Comparison of ENCODE assay signal across 8 cellular contexts in the genomic region with DNA sequence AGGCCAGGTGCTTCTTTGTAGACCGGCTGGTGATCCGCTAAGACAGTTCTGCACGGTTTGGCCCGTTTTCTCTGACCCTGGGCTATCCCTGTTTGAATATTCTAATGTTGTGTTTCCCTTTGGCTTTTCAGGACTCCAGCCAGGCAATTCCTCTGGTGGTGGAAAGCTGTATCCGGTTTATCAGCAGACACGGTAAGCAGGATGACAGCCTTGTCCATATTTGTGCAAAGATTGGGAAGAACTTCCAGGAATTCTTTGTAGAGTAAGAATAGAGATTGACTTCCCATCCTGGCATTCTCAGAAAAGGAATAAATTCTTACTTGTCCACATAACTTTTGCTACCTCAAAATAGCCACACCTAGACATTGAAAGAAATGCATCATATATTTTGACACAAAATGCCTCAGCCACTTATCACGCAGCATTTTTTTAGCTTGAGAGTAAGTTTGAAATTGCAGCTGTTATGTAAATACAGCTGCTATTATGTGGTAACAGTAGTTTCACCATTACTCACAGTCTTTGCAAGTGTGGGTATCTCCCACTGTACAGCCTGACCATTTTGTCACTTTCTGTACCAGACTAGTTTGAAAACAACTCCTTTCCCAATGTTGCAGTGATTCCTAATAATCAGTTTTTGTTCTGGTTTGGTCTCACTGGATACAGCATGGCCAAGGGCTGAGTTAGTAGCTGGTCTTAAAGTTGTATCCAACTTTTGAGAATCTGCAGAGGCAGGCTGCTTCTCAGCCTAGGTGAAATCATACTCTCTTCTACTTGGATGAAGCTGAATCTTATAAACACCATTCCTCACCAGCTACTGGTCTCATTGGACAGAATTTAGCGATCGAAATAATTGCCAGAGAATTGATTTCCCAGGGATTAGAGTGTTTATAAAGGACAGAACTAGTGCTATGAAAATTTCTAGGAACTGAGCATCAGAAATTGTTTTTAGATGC. TPM values are rescaled to one million over a fixed set of nuclear protein-coding genes. Genes with fewer than 3 reads are reported as not detected.
DNase-seq lines count a peak whose midpoint lies in the region; ATAC-seq and TF ChIP-seq lines count a peak whose summit lies in the region.

No MANE protein-coding gene starts in this region.

- TF ChIP-seq CTCF in fibroblast of the aortic adventitia (IDR thresholded peaks at IDR 0.05; ENCODE audit: insufficient read depth, low read length), result peak; percentile 65

- no peak overlapping the region for H3K4me3 ChIP-seq in fibroblast of the aortic adventitia (ENCODE audit: low read depth, low read length)

- DNase-seq in GF-D8 (lab: John Stamatoyannopoulos, UW) (peak; percentile 1), fibroblast of the aortic adventitia (ENCODE audit: low read depth) (peak; percentile 87), kidney glomerular epithelial cell (lab: John Stamatoyannopoulos, UW) (no peak), NCI-H146 treated with DMSO at 0.1 percent for 48 hours (lab: John Stamatoyannopoulos, UW; ENCODE audit: unreplicated experiment) (no peak), iPS-NIHi7 (ENCODE audit: extremely low spot score) (no peak), UCSD-AML1 (lab: John Stamatoyannopoulos, UW; ENCODE audit: unreplicated experiment) (no peak)

- ATAC-seq in GM19452 (IDR thresholded peaks at IDR 0.05; ENCODE audit: unreplicated experiment), result peak; percentile 95
- ATAC-seq in HG03460 (IDR thresholded peaks at IDR 0.05; ENCODE audit: unreplicated experiment), result peak; percentile 99

RNA-seq across cellular contexts. Expression of a gene that starts 40.0 kb away (rescaled TPM):
- 11.5 and 67.9 TPM in 2 replicates for total RNA-seq in fibroblast of the aortic adventitia (ENCODE audit: low replicate concordance)

Comparison
In these comparisons a context has a peak if more than half of its experiments do, and no peak if none do; other contexts are left out.
1. DNase-seq: peak in GF-D8 (single experiment) and fibroblast of the aortic adventitia (single experiment); none in kidney glomerular epithelial cell (single experiment), NCI-H146 treated with DMSO at 0.1 percent for 48 hours (single experiment), iPS-NIHi7 (single experiment) and UCSD-AML1 (single experiment).